ENCODE assay signal across 15 cellular contexts in genomic region chr4:2289955-2290333, GRCh38. TPM values are rescaled to one million over a fixed set of nuclear protein-coding genes. Genes with fewer than 3 reads are reported as not detected.
DNase-seq lines count a peak whose midpoint lies in the region; ATAC-seq, FAIRE-seq and TF ChIP-seq lines count a peak whose summit lies in the region.
"Had no signal": no experiment of that assay in that cellular context is flagged by ENCODE, and none has a peak within 500 bp of the region (broad histone marks: within the 10 kb centered on the region; RNA-seq: fewer than 3 reads in every experiment).

No MANE protein-coding gene starts in this region.

- no peak for TF ChIP-seq EP300 in esophagus muscularis mucosa (IDR thresholded peaks at IDR 0.05)

- H3K9me3 ChIP-seq in upper lobe of right lung: peaks cover 3% of the 10 kb centered on the region
- no peaks in the 10 kb centered on the region for H3K9me3 ChIP-seq in esophagus muscularis mucosa

- H3K27ac Mint-ChIP-seq in activated B cell treated with CpG ODN at 0.5 μM for 24 hours (no peak overlapping the region), mesothelial cell of epicardium (no peak overlapping the region)

- TF ChIP-seq CTCF in activated B cell treated with CpG ODN at 0.5 μM for 24 hours (IDR thresholded peaks at IDR 0.05): no peak
- TF ChIP-seq CTCF in mesothelial cell of epicardium (IDR thresholded peaks at IDR 0.05; ENCODE audit: unreplicated experiment): no peak
- TF ChIP-seq CTCF in upper lobe of right lung (IDR thresholded peaks at IDR 0.05): no peak
- TF ChIP-seq CTCF in esophagus muscularis mucosa (IDR thresholded peaks at IDR 0.05): no peak

- H3K36me3 ChIP-seq in upper lobe of right lung: no peaks in the 10 kb centered on the region
- no peaks in the 10 kb centered on the region for H3K36me3 ChIP-seq in esophagus muscularis mucosa

- H3K4me1 ChIP-seq in upper lobe of right lung (no peaks in the 10 kb centered on the region), esophagus muscularis mucosa (peaks cover 0 to 16% (median 7%) of the 10 kb centered on the region in 4 donors)

- no peak overlapping the region for H3K27ac ChIP-seq in upper lobe of right lung
- no peak overlapping the region for H3K27ac ChIP-seq in esophagus muscularis mucosa (replicated peaks in 1 of 4)

- H3K4me3 Mint-ChIP-seq in activated B cell treated with CpG ODN at 0.5 μM for 24 hours: no peak overlapping the region
- H3K4me3 Mint-ChIP-seq in mesothelial cell of epicardium: no peak overlapping the region
- H3K4me3 Mint-ChIP-seq: activated naive CD8-positive, alpha-beta T cell had no signal

- ATAC-seq in left ventricle myocardium superior (no peak), activated B cell treated with CpG ODN at 0.5 μM for 24 hours (ENCODE audit: low read depth) (peak; percentile 47), upper lobe of right lung (no peak), HG03432 (IDR thresholded peaks at IDR 0.05; ENCODE audit: unreplicated experiment) (no peak)

- no peaks in the 10 kb centered on the region for H3K27me3 Mint-ChIP-seq in activated B cell treated with CpG ODN at 0.5 μM for 24 hours
- no peaks in the 10 kb centered on the region for H3K27me3 Mint-ChIP-seq in mesothelial cell of epicardium (ENCODE audit: low read depth)
- H3K27me3 Mint-ChIP-seq: activated naive CD8-positive, alpha-beta T cell had no signal

- TF ChIP-seq POLR2A in esophagus muscularis mucosa (IDR thresholded peaks at IDR 0.05; ENCODE audit: low read depth): no peak

- H3K9me3 Mint-ChIP-seq in activated B cell treated with CpG ODN at 0.5 μM for 24 hours: no peaks in the 10 kb centered on the region
- H3K9me3 Mint-ChIP-seq in mesothelial cell of epicardium: peaks cover 9% of the 10 kb centered on the region

- peaks cover 19% of the 10 kb centered on the region for H3K4me1 Mint-ChIP-seq in activated B cell treated with CpG ODN at 0.5 μM for 24 hours
- peaks cover 30% of the 10 kb centered on the region for H3K4me1 Mint-ChIP-seq in mesothelial cell of epicardium

- CTCF ChIA-PET in activated B cell treated with CpG ODN at 0.5 μM for 24 hours (lab: Charles Lee): no interaction called here

- H3K27me3 ChIP-seq in upper lobe of right lung: no peaks in the 10 kb centered on the region
- no peaks in the 10 kb centered on the region for H3K27me3 ChIP-seq in esophagus muscularis mucosa

- WGBS in esophagus muscularis mucosa: 93% methylated on average over 7 of the region's 11 CpGs

- H3K36me3 Mint-ChIP-seq in activated B cell treated with CpG ODN at 0.5 μM for 24 hours (ENCODE audit: low read depth) (no peaks in the 10 kb centered on the region), mesothelial cell of epicardium (peaks cover 2% of the 10 kb centered on the region)

- intact Hi-C loops in cardiac septum (cut with DNase I) (no loop called here), left ventricle myocardium superior (cut with micrococcal nuclease) (no loop called here), activated B cell treated with CpG ODN at 0.5 μM for 24 hours (cut with micrococcal nuclease) (loop anchor here (1.0 kb wide), 1 partner anchor 8 kb away; no protein-coding TSS in a partner anchor), upper lobe of right lung (cut with DNase I) (no loop called here), esophagus muscularis mucosa (cut with DNase I) (no loop called here)

- no peak for FAIRE-seq in GM19239 (lab: Jason Lieb, UNC)
- FAIRE-seq: D721Med had no signal

- H3K4me3 ChIP-seq in upper lobe of right lung (no peak overlapping the region), esophagus muscularis mucosa (no peak overlapping the region)
- H3K4me3 ChIP-seq: lung had no signal

- POLR2A ChIA-PET in activated B cell treated with CpG ODN at 0.5 μM for 24 hours (lab: Charles Lee): interaction anchor here (0.9 to 3.2 kb wide), 4 partner anchors 8 to 65 kb away, joined by 3 to 21 read pairs (median 9); partner anchors contain the start of gene MXD4

- DNase-seq in cardiac septum (ENCODE audit: low spot score): peak; percentile 73
- DNase-seq in left ventricle myocardium superior: no peak
- DNase-seq in activated B cell treated with CpG ODN at 0.5 μM for 24 hours: peak; percentile 20
- DNase-seq in mesothelial cell of epicardium (ENCODE audit: low spot score in 2 of 2, unreplicated experiment in 2 of 2): peak; percentile 14 to 34
- DNase-seq in upper lobe of right lung: peak; percentile 58
- no peak for DNase-seq in esophagus muscularis mucosa (ENCODE audit: extremely low spot score)
- DNase-seq in GM19239 (ENCODE audit: insufficient read length, low spot score): no peak
- DNase-seq: activated CD4-positive, CD25-positive, alpha-beta regulatory T cell; glutamatergic neuron; SIG-M5; stimulated activated CD4-positive, alpha-beta T cell treated with anti-CD3 and anti-CD28 coated beads, Interleukin-2, amount 100 ng/mL, for 24 hours had no signal

RNA-seq across cellular contexts. Expression of gene MXD4, which starts 28.0 kb away (rescaled TPM):
- total RNA-seq in cardiac septum (37.9 TPM), left ventricle myocardium superior (44.0 TPM), activated B cell treated with CpG ODN at 0.5 μM for 24 hours (28.7 and 36.7 TPM in 2 replicates), mesothelial cell of epicardium (95.2 to 104 TPM (median 99.4 TPM) in 3 replicates), upper lobe of right lung (72.7 TPM), esophagus muscularis mucosa (10 to 100 TPM; 38.8 to 86.4 (median 59.2) TPM)

RNA-seq across cellular contexts. Expression of gene HAUS3, which starts 48.0 kb away (rescaled TPM):
- total RNA-seq in cardiac septum: 5.6 TPM
- 8.2 TPM for total RNA-seq in left ventricle myocardium superior
- total RNA-seq in activated B cell treated with CpG ODN at 0.5 μM for 24 hours: 17.9 and 19.0 TPM in 2 replicates
- 15.4 to 16.9 TPM (median 16.6 TPM) in 3 replicates for total RNA-seq in mesothelial cell of epicardium
- total RNA-seq in upper lobe of right lung: 13.0 TPM
- 10 to 100 TPM in 3 of 4 donors, 1 to 10 TPM in 1; 9.9 to 14.1 (median 11.3) TPM for total RNA-seq in esophagus muscularis mucosa

RNA-seq across cellular contexts. Expression of gene POLN, which starts 48.0 kb away (rescaled TPM):
- total RNA-seq in cardiac septum (2.3 TPM), left ventricle myocardium superior (1.9 TPM), activated B cell treated with CpG ODN at 0.5 μM for 24 hours (1.4 and 1.7 TPM in 2 replicates), mesothelial cell of epicardium (3.7 to 5.8 TPM (median 4.5 TPM) in 3 replicates), upper lobe of right lung (2.7 TPM), esophagus muscularis mucosa (1 to 10 TPM; 1.2 to 3.3 (median 2.7) TPM)

Comparison
In these comparisons a context has a peak if more than half of its experiments do, and no peak if none do; other contexts are left out.
1. DNase-seq: peak in cardiac septum (single experiment), activated B cell treated with CpG ODN at 0.5 μM for 24 hours (single experiment), mesothelial cell of epicardium (2 of 2) and upper lobe of right lung (single experiment); none in left ventricle myocardium superior (single experiment), esophagus muscularis mucosa (single experiment) and GM19239 (single experiment).